Comparison of ENCODE assay signal across 9 cellular contexts in the genomic region with DNA sequence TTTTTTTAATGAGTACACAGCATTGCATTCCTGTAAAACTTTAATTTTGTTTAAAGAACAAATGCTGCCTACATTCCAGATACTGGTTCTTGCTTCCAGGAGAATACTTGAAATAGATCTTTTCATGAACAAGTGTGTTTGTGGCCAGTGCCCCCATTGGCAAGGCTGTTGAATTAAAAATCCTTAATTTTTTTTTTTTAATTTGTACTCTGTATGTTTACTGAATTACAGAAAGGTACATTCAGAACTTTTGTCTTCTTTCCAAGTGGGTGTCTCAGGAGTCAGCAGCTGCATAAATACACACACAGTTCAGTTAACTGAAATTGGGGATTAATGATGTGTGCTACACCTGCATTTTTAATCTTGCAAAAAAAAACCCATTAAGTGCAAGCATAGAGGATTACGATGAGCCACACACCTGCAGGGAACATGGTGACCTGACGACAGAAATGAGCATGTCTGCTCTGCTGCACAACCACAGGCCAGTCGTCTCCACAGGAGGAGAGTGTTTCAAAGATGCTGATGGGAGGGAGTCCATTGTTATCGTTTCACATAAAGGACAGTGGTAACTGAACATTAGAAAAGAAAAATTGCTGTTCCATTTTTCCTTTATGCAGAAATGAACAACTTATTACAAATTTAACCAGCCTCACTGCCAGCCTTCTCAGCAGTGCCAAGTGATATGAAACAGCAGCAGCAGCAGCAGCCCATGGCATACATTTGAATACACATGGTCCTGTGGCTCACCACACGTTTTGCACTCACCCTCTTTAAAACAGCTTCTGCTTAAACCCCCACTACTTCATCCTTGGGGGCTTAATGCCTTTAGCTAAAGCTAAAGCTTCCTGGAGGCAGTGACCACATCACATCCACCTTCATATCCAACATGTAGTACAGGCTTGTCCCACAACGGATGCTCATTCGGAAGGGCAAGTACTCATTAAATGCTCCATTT.
DNase-seq lines count a peak whose midpoint lies in the region; ATAC-seq, FAIRE-seq and TF ChIP-seq lines count a peak whose summit lies in the region.
"Had no signal": no experiment of that assay in that cellular context is flagged by ENCODE, and none has a peak within 500 bp of the region (broad histone marks: within the 10 kb centered on the region; RNA-seq: fewer than 3 reads in every experiment).

No MANE protein-coding gene starts in this region.

- TF ChIP-seq CTCF in GM12878 (IDR thresholded peaks at IDR 0.05 in 2 of 3, conservative IDR thresholded peaks at IDR 0.05 in 1 of 3; ENCODE audit: control insufficient read depth in 2 of 3, extremely low read depth in 1 of 3, insufficient read depth in 1 of 3, low read depth in 3 of 3, low read length in 3 of 3) = no peak
- TF ChIP-seq CTCF in RWPE1 (conservative IDR thresholded peaks at IDR 0.05; ENCODE audit: low read depth) = no peak

- peaks cover 5% of the 10 kb centered on the region; the same call in 2 of the 3 replicates for H3K9me3 ChIP-seq in GM12878 (replicated peaks; ENCODE audit: control insufficient read depth, insufficient read depth, low read length)

- TF ChIP-seq POLR2A in GM12892 (IDR thresholded peaks at IDR 0.05; ENCODE audit: low read depth, low read length) = no peak
- no peak for TF ChIP-seq POLR2A in GM12878 (IDR thresholded peaks at IDR 0.05; ENCODE audit: low read depth, low read length)

- ATAC-seq in GM21576 (IDR thresholded peaks at IDR 0.05; ENCODE audit: unreplicated experiment) (peak; percentile 45), HG03565 (IDR thresholded peaks at IDR 0.05; ENCODE audit: unreplicated experiment) (peak; percentile 40), GM12878 (peak; percentile 80)

- CTCF ChIA-PET in GM12878 (lab: Yijun Ruan, JAX) (no interaction called here), RWPE1 (lab: Yijun Ruan, JAX) (interaction anchor here (0.6 kb wide), 3 partner anchors 163 to 632 kb away, joined by 3 to 5 read pairs (median 4); no protein-coding TSS in a partner anchor)

- no peaks in the 10 kb centered on the region for H3K27me3 ChIP-seq in GM12878 (replicated peaks in 1 of 2; ENCODE audit: control insufficient read depth in 2 of 2, insufficient read depth in 2 of 2, low read length in 1 of 2)

- no peaks in the 10 kb centered on the region for H4K20me1 ChIP-seq in GM12878 (ENCODE audit: control insufficient read depth, insufficient read depth)

- H3K36me3 ChIP-seq in GM12878 (ENCODE audit: control insufficient read depth in 2 of 2, insufficient read depth in 2 of 2, low read length in 1 of 2) = no peaks in the 10 kb centered on the region

- RAD21 ChIA-PET in GM12878 (lab: Charles Lee; ENCODE audit: unreplicated experiment) = interaction anchor here (0.8 to 1.3 kb wide), 2 partner anchors 16 to 202 kb away, joined by 3 to 11 read pairs; no protein-coding TSS in a partner anchor

- intact Hi-C loops in GM12878 (cut with micrococcal nuclease; ENCODE audit: unreplicated experiment) = no loop called here

- FAIRE-seq in GM12892 (lab: Jason Lieb, UNC) = peak; percentile 72
- no peak for FAIRE-seq in GM12878 (lab: Jason Lieb, UNC)
- no peak for FAIRE-seq in RCC 7860 (lab: Jason Lieb, UNC)

- SMC1A ChIA-PET in GM12878 (lab: Charles Lee; ENCODE audit: uncharacterized antibody, unreplicated experiment) = interaction anchor here (1.0 to 4.8 kb wide), 5 partner anchors 12 to 55 kb away, joined by 3 to 69 read pairs (median 4); no protein-coding TSS in a partner anchor

- no peak for TF ChIP-seq EP300 in GM12878 (IDR thresholded peaks at IDR 0.05; ENCODE audit: borderline replicate concordance in 1 of 2, control insufficient read depth in 1 of 2, low read depth in 2 of 2, low read length in 2 of 2)

- in situ Hi-C loops in GM12878 (cut with MboI) = no loop called here

- peaks cover 35% of the 10 kb centered on the region for H3K4me1 ChIP-seq in GM12878 (ENCODE audit: control insufficient read depth, insufficient read depth, low read length)

- H3K4me2 ChIP-seq in GM12878 (ENCODE audit: control insufficient read depth, insufficient read depth) = peak overlapping the region; percentile 58

- TF ChIP-seq RAD21 in GM12878 (IDR thresholded peaks at IDR 0.05; ENCODE audit: insufficient read depth, low read depth, low read length) = no peak

- no peak for DNase-seq in GM12892 (ENCODE audit: insufficient read length)
- no peak for DNase-seq in GM12878 (ENCODE audit: low read depth, low spot score)
- DNase-seq in GM19240 (ENCODE audit: insufficient read length, low spot score) = no peak
- no peak for DNase-seq in RWPE1 (ENCODE audit: low spot score)
- no peak for DNase-seq in kidney tubule cell (ENCODE audit: low spot score)
- no peak for DNase-seq in RCC 7860 (ENCODE audit: low spot score)
- DNase-seq: T-helper 2 cell had no signal

- peak overlapping the region; percentile 86 for H3K27ac ChIP-seq in GM12878 (ENCODE audit: control insufficient read depth, insufficient read depth)
- no peak overlapping the region for H3K27ac ChIP-seq in RWPE1

- BruUV-seq in GM12878 (replicated peaks; lab: Mats Ljungman, UMichigan) = no TSS peak

- H3K9ac ChIP-seq in GM12878 (ENCODE audit: control insufficient read depth, insufficient read depth, low read length) = no peak overlapping the region; the same call in none of the 2 replicates

- no peaks in the 10 kb centered on the region for H3K79me2 ChIP-seq in GM12878 (ENCODE audit: control insufficient read depth, insufficient read depth, low read length)

- H3K4me3 ChIP-seq in GM12878 = peak overlapping the region; percentile 29; the same call in 1 of the 2 replicates

- POLR2A ChIA-PET in GM12878 (lab: Charles Lee) (interaction anchor here (0.7 to 1.5 kb wide), 4 partner anchors 9 to 66 kb away, joined by 3 to 5 read pairs (median 4); no protein-coding TSS in a partner anchor), RWPE1 (lab: Yijun Ruan, JAX; ENCODE audit: low non-redundant PET) (no interaction called here)

- peak overlapping the region; percentile 75 for H2AFZ ChIP-seq in GM12878 (ENCODE audit: control insufficient read depth, low read depth, low read length)

- WGBS in GM12878 (ENCODE audit: insufficient coverage, insufficient replicate concordance, low lambda C conversion rate, missing lambda C conversion rate) = 2% methylated on average over 7 of the region's 7 CpGs

TF ChIP-seq in GM12878, 131 proteins besides CTCF, POLR2A, EP300 and RAD21:
- TF ChIP-seq BHLHE40 (IDR thresholded peaks at IDR 0.05; ENCODE audit: borderline replicate concordance in 1 of 2, low read depth in 2 of 2, low read length in 1 of 2) (0 out of 4 replicates have a peak, but pooled peaks of 1 of the 2 experiments have one; percentile 14), IRF5 (IDR thresholded peaks at IDR 0.05; ENCODE audit: borderline replicate concordance) (no peak), BCL11A (IDR thresholded peaks at IDR 0.05; ENCODE audit: low read depth, low read length) (no peak), ZNF24 (IDR thresholded peaks at IDR 0.05) (no peak), JUNB (IDR thresholded peaks at IDR 0.05) (no peak), SUPT20H (IDR thresholded peaks at IDR 0.05; ENCODE audit: borderline replicate concordance, control insufficient read depth, low read depth, low read length) (no peak), HDAC2 (IDR thresholded peaks at IDR 0.05) (no peak), MEF2B (IDR thresholded peaks at IDR 0.05; ENCODE audit: partially characterized antibody, poor library complexity, severe bottlenecking) (peak; percentile 30), RUNX3 (IDR thresholded peaks at IDR 0.05; ENCODE audit: low read length) (peak; percentile 74), POU2F2 (IDR thresholded peaks at IDR 0.05; ENCODE audit: borderline replicate concordance, low read depth, low read length) (peak; percentile 91; the same call in 2 of the 3 replicates)
